In genomic region chr2:52113338-52113737, GRCh38 we compare ENCODE assay signal across 19 cellular contexts.
"Had no signal": no experiment of that assay in that cellular context is flagged by ENCODE, and none has a peak within 500 bp of the region (broad histone marks: within the 10 kb centered on the region; RNA-seq: fewer than 3 reads in every experiment).

No MANE protein-coding gene starts in this region.

- H3K27me3 ChIP-seq: body of pancreas, neutrophil had no signal

- H3K9me3 ChIP-seq: body of pancreas, neutrophil had no signal

- H3K4me3 ChIP-seq: body of pancreas, left ventricle myocardium inferior had no signal

- H3K4me1 ChIP-seq: body of pancreas, left ventricle myocardium inferior had no signal

- H3K27ac ChIP-seq: body of pancreas, left ventricle myocardium inferior, neutrophil, VCaP had no signal

- DNase-seq: activated CD4-positive, alpha-beta memory T cell treated with anti-CD3 and anti-CD28 coated beads for 36 hours; activated CD4-positive, alpha-beta T cell treated with anti-CD3 and anti-CD28 coated beads for 36 hours; activated CD8-positive, alpha-beta memory T cell treated with anti-CD3 and anti-CD28 coated beads, Interleukin-2, amount 10 ng/mL, durations not matched to agents 7 days and 5 days; activated naive CD4-positive, alpha-beta T cell treated with anti-CD3 and anti-CD28 coated beads, Interleukin-2, amount 10 ng/mL, durations not matched to agents 7 days and 5 days; activated T-cell treated with anti-CD3 and anti-CD28 coated beads, Interleukin-2, amount 50 U/mL, for 1 hour; body of pancreas; effector memory CD4-positive, alpha-beta T cell; glutamatergic neuron; hypothalamus; left ventricle myocardium inferior; naive thymus-derived CD8-positive, alpha-beta T cell; retina; stimulated activated CD4-positive, alpha-beta T cell treated with anti-CD3 and anti-CD28 coated beads, Interleukin-15, amount 100 ng/mL, for 24 hours; stimulated activated CD4-positive, alpha-beta T cell treated with anti-CD3 and anti-CD28 coated beads, Interleukin-4, amount 100 ng/mL, for 1 hour; stimulated activated naive CD4-positive, alpha-beta T cell; substantia nigra; T-helper 1 cell had no signal

- H3K36me3 ChIP-seq: left ventricle myocardium inferior, neutrophil had no signal
